ENCODE assay signal across 11 cellular contexts in genomic region chr17:69733171-69734014, GRCh38.
DNase-seq lines count a peak whose midpoint lies in the region; ATAC-seq and TF ChIP-seq lines count a peak whose summit lies in the region.
"Had no signal": no experiment of that assay in that cellular context is flagged by ENCODE, and none has a peak within 500 bp of the region (broad histone marks: within the 10 kb centered on the region; RNA-seq: fewer than 3 reads in every experiment).

No MANE protein-coding gene starts in this region.

- no peak overlapping the region for H3K4me3 ChIP-seq in lower lobe of right lung
- H3K4me3 ChIP-seq: skin epidermis, tibial artery had no signal

- no peaks in the 10 kb centered on the region for H3K4me1 ChIP-seq in lower lobe of right lung

- H3K36me3 ChIP-seq in lower lobe of right lung = no peaks in the 10 kb centered on the region
- H3K36me3 ChIP-seq: tibial artery had no signal

- H3K9me3 ChIP-seq in lower lobe of right lung = no peaks in the 10 kb centered on the region
- H3K9me3 ChIP-seq: tibial artery had no signal

- H3K27ac ChIP-seq in epithelial cell of prostate (peak overlapping the region; percentile 73), lower lobe of right lung (no peak overlapping the region)

- DNase-seq in DMS53 treated with DMSO at 0.1 percent for 48 hours (lab: John Stamatoyannopoulos, UW; ENCODE audit: unreplicated experiment) (peak; percentile 36), NCI-H524 (lab: John Stamatoyannopoulos, UW) (peak; percentile 67 to 85), epithelial cell of prostate (ENCODE audit: low read depth, low spot score) (peak; percentile 91), omental fat pad (ENCODE audit: low spot score) (no peak), LoVo (ENCODE audit: low spot score) (no peak), lower lobe of right lung (no peak)
- DNase-seq: activated CD8-positive, alpha-beta memory T cell treated with anti-CD3 and anti-CD28 coated beads, Interleukin-2, amount 50 U/mL, for 4 hours had no signal

- intact Hi-C loops in lower lobe of right lung (cut with DNase I) = no loop called here

- ATAC-seq in omental fat pad (ENCODE audit: low FRiP score) (peak; percentile 44), GM21576 (IDR thresholded peaks at IDR 0.05; ENCODE audit: unreplicated experiment) (no peak), lower lobe of right lung (no peak), GM21619 (IDR thresholded peaks at IDR 0.05; ENCODE audit: unreplicated experiment) (no peak)

- no peak for TF ChIP-seq CTCF in omental fat pad (IDR thresholded peaks at IDR 0.05)
- TF ChIP-seq CTCF in lower lobe of right lung (IDR thresholded peaks at IDR 0.05) = no peak

- no peaks in the 10 kb centered on the region for H3K27me3 ChIP-seq in lower lobe of right lung (ENCODE audit: low read depth)
- H3K27me3 ChIP-seq: tibial artery had no signal

Comparison
In these comparisons a context has a peak if more than half of its experiments do, and no peak if none do; other contexts are left out.
1. DNase-seq: peak in DMS53 treated with DMSO at 0.1 percent for 48 hours (single experiment), NCI-H524 (2 of 2) and epithelial cell of prostate (single experiment); none in omental fat pad (single experiment), LoVo (single experiment) and lower lobe of right lung (single experiment).